17 cellular contexts compared by ENCODE assay signal in the genomic region with DNA sequence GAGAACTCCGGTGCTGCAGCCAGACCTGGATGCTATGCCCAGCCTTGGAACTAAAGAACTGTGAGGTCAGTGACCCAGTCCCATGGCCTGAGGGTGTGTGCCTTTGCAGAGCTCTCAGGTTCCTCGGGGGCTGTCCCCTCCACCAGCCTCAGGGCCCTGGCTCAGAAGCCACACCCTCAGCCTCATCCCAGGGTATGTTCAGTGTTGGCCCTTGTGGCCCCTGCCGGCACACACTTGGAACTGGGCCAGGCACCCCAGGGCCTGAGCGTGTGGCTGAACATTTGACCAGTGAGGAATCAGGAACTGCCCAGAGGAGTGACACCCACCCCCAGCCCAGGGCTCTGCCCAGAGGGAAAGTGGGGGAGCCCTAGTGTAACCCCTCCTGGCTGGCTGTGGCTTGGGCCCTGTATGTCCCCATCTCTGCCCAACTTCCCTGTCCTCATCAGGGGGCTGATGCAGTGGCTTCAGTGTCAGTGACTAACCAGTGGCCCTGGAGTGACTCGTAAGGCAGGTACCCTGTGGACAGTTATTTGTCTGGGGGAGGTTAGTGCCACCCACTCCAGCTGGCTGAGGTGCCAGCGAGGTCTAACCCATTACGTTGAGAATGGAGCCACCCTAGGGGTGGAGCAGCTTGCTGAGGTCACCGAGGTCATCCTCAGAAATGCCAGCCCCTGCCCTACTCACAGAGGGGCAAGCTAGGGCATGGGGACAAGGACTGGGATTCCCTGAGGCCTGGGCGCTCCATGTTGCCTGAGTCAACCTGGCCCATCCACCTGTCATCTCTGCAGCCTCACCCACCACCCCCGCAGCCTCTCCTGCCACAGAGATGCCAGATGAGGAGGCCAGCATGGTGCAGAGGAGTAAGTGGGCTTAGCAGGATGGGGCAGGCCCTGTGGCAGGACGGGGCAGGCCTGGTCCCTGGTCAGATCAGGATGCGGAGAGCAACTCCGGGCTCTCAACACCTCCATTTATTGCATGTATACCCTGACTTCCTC. TPM values are rescaled to one million over a fixed set of nuclear protein-coding genes. Genes with fewer than 3 reads are reported as not detected.
DNase-seq lines count a peak whose midpoint lies in the region; ATAC-seq and TF ChIP-seq lines count a peak whose summit lies in the region.
"Had no signal": no experiment of that assay in that cellular context is flagged by ENCODE, and none has a peak within 500 bp of the region (broad histone marks: within the 10 kb centered on the region; RNA-seq: fewer than 3 reads in every experiment).

No MANE protein-coding gene starts in this region.

- no peak for TF ChIP-seq CTCF in right lobe of liver (IDR thresholded peaks at IDR 0.05)
- no peak for TF ChIP-seq CTCF in lower lobe of right lung (IDR thresholded peaks at IDR 0.05)
- no peak for TF ChIP-seq CTCF in endodermal cell (conservative IDR thresholded peaks at IDR 0.05)
- no peak for TF ChIP-seq CTCF in upper lobe of right lung (IDR thresholded peaks at IDR 0.05)

- H3K9me3 Mint-ChIP-seq in T-helper 2 cell treated with Interferon-gamma antibody and Interleukin-4, amounts not matched to agents 5 μg/mL and 100 μg/mL, for 36 hours: no peaks in the 10 kb centered on the region
- H3K9me3 Mint-ChIP-seq in endodermal cell: peaks cover 4% of the 10 kb centered on the region

- WGBS in right lobe of liver (ENCODE audit: insufficient coverage, low coverage, low lambda C conversion rate, missing lambda C conversion rate): 29% methylated on average over 1 of the region's 13 CpGs
- WGBS in endodermal cell (ENCODE audit: insufficient coverage in 1 of 2, insufficient read length in 1 of 2), 2 experiments: 86 to 97% methylated on average over 7 to 13 of the region's 13 CpGs

- peak overlapping the region; percentile 36 for H3K4me3 Mint-ChIP-seq in T-helper 2 cell treated with Interferon-gamma antibody and Interleukin-4, amounts not matched to agents 5 μg/mL and 100 μg/mL, for 36 hours
- H3K4me3 Mint-ChIP-seq in T-helper 17 cell: peak overlapping the region; percentile 63
- no peak overlapping the region for H3K4me3 Mint-ChIP-seq in endodermal cell

- H3K4me1 ChIP-seq in right lobe of liver: peaks cover 0 to 20% (median 8%) of the 10 kb centered on the region in 4 donors
- H3K4me1 ChIP-seq in lower lobe of right lung: peaks cover 27% of the 10 kb centered on the region
- peaks cover 6% of the 10 kb centered on the region for H3K4me1 ChIP-seq in endodermal cell (ENCODE audit: control insufficient read depth, insufficient read depth, low read length)
- peaks cover 24% of the 10 kb centered on the region for H3K4me1 ChIP-seq in upper lobe of right lung

- ATAC-seq in T-helper 17 cell (no peak), right lobe of liver (peak in 3 of 4 donors; percentile 6 to 43 (median 27)), lower lobe of right lung (no peak), upper lobe of right lung (no peak)

- H3K27ac Mint-ChIP-seq in T-helper 2 cell treated with Interferon-gamma antibody and Interleukin-4, amounts not matched to agents 5 μg/mL and 100 μg/mL, for 36 hours: no peak overlapping the region
- H3K27ac Mint-ChIP-seq in T-helper 17 cell (no peak overlapping the region), endodermal cell (no peak overlapping the region)

- no peak overlapping the region for H3K4me3 ChIP-seq in right lobe of liver
- no peak overlapping the region for H3K4me3 ChIP-seq in lower lobe of right lung
- H3K4me3 ChIP-seq in endodermal cell (ENCODE audit: low read length): no peak overlapping the region
- H3K4me3 ChIP-seq in upper lobe of right lung: no peak overlapping the region
- H3K4me3 ChIP-seq: SJSA1 had no signal

- H3K9me3 ChIP-seq in T-helper 17 cell (ENCODE audit: control insufficient read depth, low read length, poor library complexity, severe bottlenecking) (no peaks in the 10 kb centered on the region), right lobe of liver (no peaks in the 10 kb centered on the region), lower lobe of right lung (no peaks in the 10 kb centered on the region), endodermal cell (ENCODE audit: control insufficient read depth, low read length) (no peaks in the 10 kb centered on the region), upper lobe of right lung (no peaks in the 10 kb centered on the region)
- H3K9me3 ChIP-seq: tibial artery had no signal

- H3K9ac ChIP-seq in endodermal cell (ENCODE audit: extremely low read depth, low read length, poor library complexity, severe bottlenecking): no peak overlapping the region

- peaks cover 5% of the 10 kb centered on the region for H3K36me3 Mint-ChIP-seq in T-helper 2 cell treated with Interferon-gamma antibody and Interleukin-4, amounts not matched to agents 5 μg/mL and 100 μg/mL, for 36 hours (ENCODE audit: low read depth)
- H3K36me3 Mint-ChIP-seq in T-helper 17 cell (ENCODE audit: low read depth) (no peaks in the 10 kb centered on the region), endodermal cell (ENCODE audit: low read depth) (peaks cover 12% of the 10 kb centered on the region)

- no peak for DNase-seq in T-helper 2 cell treated with Interferon-gamma antibody and Interleukin-4, amounts not matched to agents 5 μg/mL and 100 μg/mL, for 36 hours (ENCODE audit: low spot score)
- DNase-seq in T-helper 2 cell: no peak
- no peak for DNase-seq in T-helper 17 cell
- no peak for DNase-seq in right lobe of liver
- no peak for DNase-seq in lower lobe of right lung
- no peak for DNase-seq in endodermal cell
- DNase-seq in upper lobe of right lung: no peak
- DNase-seq: activated CD8-positive, alpha-beta memory T cell treated with anti-CD3 and anti-CD28 coated beads, Interleukin-2, amount 50 U/mL, for 48 hours; amygdala; dermis blood vessel endothelial cell; DND-41; KBM-7; NCI-H187; NCI-H82; tibial artery had no signal

- TF ChIP-seq POLR2A in GM19193 (IDR thresholded peaks at IDR 0.05; ENCODE audit: extremely low read depth, insufficient read depth, insufficient read length) (peak; percentile 13), right lobe of liver (IDR thresholded peaks at IDR 0.05) (no peak)

- peaks cover 23% of the 10 kb centered on the region for H3K27me3 Mint-ChIP-seq in T-helper 2 cell treated with Interferon-gamma antibody and Interleukin-4, amounts not matched to agents 5 μg/mL and 100 μg/mL, for 36 hours (ENCODE audit: low read depth)
- no peaks in the 10 kb centered on the region for H3K27me3 Mint-ChIP-seq in T-helper 17 cell
- peaks cover 51% of the 10 kb centered on the region for H3K27me3 Mint-ChIP-seq in endodermal cell (ENCODE audit: insufficient read depth)

- H3K36me3 ChIP-seq in right lobe of liver: no peaks in the 10 kb centered on the region
- peaks cover 7% of the 10 kb centered on the region for H3K36me3 ChIP-seq in lower lobe of right lung
- peaks cover 7% of the 10 kb centered on the region for H3K36me3 ChIP-seq in endodermal cell (ENCODE audit: control insufficient read depth, insufficient read depth, low read length)
- H3K36me3 ChIP-seq in upper lobe of right lung: no peaks in the 10 kb centered on the region

- peaks cover 14% of the 10 kb centered on the region for H3K4me1 Mint-ChIP-seq in T-helper 2 cell treated with Interferon-gamma antibody and Interleukin-4, amounts not matched to agents 5 μg/mL and 100 μg/mL, for 36 hours (ENCODE audit: low read depth)
- H3K4me1 Mint-ChIP-seq in T-helper 17 cell (peaks cover 23% of the 10 kb centered on the region), endodermal cell (peaks cover 8% of the 10 kb centered on the region)

- intact Hi-C loops in right lobe of liver (cut with DNase I): loop anchor here in 1 of 2 donors (10.0 kb wide), 1 partner anchor 194 kb away; the partner anchor contains the start of gene KLC3
- intact Hi-C loops in lower lobe of right lung (cut with DNase I): no loop called here
- intact Hi-C loops in upper lobe of right lung (cut with DNase I): no loop called here

- no peak overlapping the region for H3K27ac ChIP-seq in right lobe of liver
- no peak overlapping the region for H3K27ac ChIP-seq in lower lobe of right lung
- no peak overlapping the region for H3K27ac ChIP-seq in endodermal cell (ENCODE audit: low read depth, low read length)
- H3K27ac ChIP-seq in upper lobe of right lung: no peak overlapping the region
- H3K27ac ChIP-seq: SJSA1, tibial artery had no signal

- H3K27me3 ChIP-seq in right lobe of liver (peaks cover 0 to 24% of the 10 kb centered on the region in 2 donors), lower lobe of right lung (ENCODE audit: low read depth) (peaks cover 52% of the 10 kb centered on the region), endodermal cell (ENCODE audit: control insufficient read depth, insufficient read depth, low read length, poor library complexity, severe bottlenecking) (peaks cover 3% of the 10 kb centered on the region), upper lobe of right lung (peaks cover 37% of the 10 kb centered on the region)

RNA-seq across cellular contexts. Expression of gene NKPD1, which starts 9.8 kb away (rescaled TPM):
- total RNA-seq in T-helper 17 cell: under 1 TPM; 0.57 to 0.97 TPM
- total RNA-seq in right lobe of liver: under 1 TPM in 1 of 6 experiments, not detected in 5; 0.06 TPM
- not detected for total RNA-seq in lower lobe of right lung
- under 1 TPM; 0.15 to 0.22 TPM for total RNA-seq in endodermal cell
- polyA plus RNA-seq in endodermal cell (2013, experiment 1 of 2): 0.25 TPM
- polyA plus RNA-seq in endodermal cell (2013, experiment 2 of 2): 0.21 TPM
- total RNA-seq in upper lobe of right lung: not detected
- total RNA-seq: SJSA1 had no signal

RNA-seq across cellular contexts. Expression of gene TRAPPC6A, which starts 27.0 kb away (rescaled TPM):
- total RNA-seq in T-helper 17 cell (10 to 100 TPM; 47.5 to 61.2 TPM), right lobe of liver (10 to 100 TPM; 13.1 to 33.3 (median 23.7) TPM), lower lobe of right lung (18.4 TPM), endodermal cell (10 to 100 TPM; 56.6 to 79.1 TPM), upper lobe of right lung (16.9 TPM)
- polyA plus RNA-seq in endodermal cell (2013, experiment 1 of 2): 35.0 TPM
- polyA plus RNA-seq in endodermal cell (2013, experiment 2 of 2): 33.3 TPM

RNA-seq across cellular contexts. Expression of gene BLOC1S3, which starts 27.6 kb away (rescaled TPM):
- 10 to 100 TPM; 12.9 to 15.2 TPM for total RNA-seq in T-helper 17 cell
- total RNA-seq in right lobe of liver: 10 to 100 TPM in 1 of 6 experiments, 1 to 10 TPM in 5; 4.7 to 17.0 (median 6.1) TPM
- total RNA-seq in lower lobe of right lung: 15.9 TPM
- total RNA-seq in endodermal cell: 10 to 100 TPM in 1 of 2 donors, 1 to 10 TPM in 1; 9.4 to 11.3 TPM
- 4.8 TPM for polyA plus RNA-seq in endodermal cell (2013, experiment 1 of 2)
- 4.9 TPM for polyA plus RNA-seq in endodermal cell (2013, experiment 2 of 2)
- total RNA-seq in upper lobe of right lung: 17.8 TPM

RNA-seq across cellular contexts. Expression of gene PPP1R37, which starts 58.0 kb away (rescaled TPM):
- total RNA-seq in T-helper 17 cell (10 to 100 TPM; 15.2 to 20.9 TPM), right lobe of liver (10 to 100 TPM; 10.1 to 14.3 (median 11.0) TPM), lower lobe of right lung (29.1 TPM), endodermal cell (10 to 100 TPM; 23.6 to 32.5 TPM), upper lobe of right lung (31.1 TPM)
- 22.4 TPM for polyA plus RNA-seq in endodermal cell (2013, experiment 1 of 2)
- polyA plus RNA-seq in endodermal cell (2013, experiment 2 of 2): 20.6 TPM

Comparison
In these comparisons a context has a peak if more than half of its experiments do, and no peak if none do; other contexts are left out.
1. ATAC-seq: peak in right lobe of liver (3 of 4); none in T-helper 17 cell (single experiment), lower lobe of right lung (0 of 2) and upper lobe of right lung (single experiment).